ENCODE assay signal across 14 cellular contexts in the genomic region with DNA sequence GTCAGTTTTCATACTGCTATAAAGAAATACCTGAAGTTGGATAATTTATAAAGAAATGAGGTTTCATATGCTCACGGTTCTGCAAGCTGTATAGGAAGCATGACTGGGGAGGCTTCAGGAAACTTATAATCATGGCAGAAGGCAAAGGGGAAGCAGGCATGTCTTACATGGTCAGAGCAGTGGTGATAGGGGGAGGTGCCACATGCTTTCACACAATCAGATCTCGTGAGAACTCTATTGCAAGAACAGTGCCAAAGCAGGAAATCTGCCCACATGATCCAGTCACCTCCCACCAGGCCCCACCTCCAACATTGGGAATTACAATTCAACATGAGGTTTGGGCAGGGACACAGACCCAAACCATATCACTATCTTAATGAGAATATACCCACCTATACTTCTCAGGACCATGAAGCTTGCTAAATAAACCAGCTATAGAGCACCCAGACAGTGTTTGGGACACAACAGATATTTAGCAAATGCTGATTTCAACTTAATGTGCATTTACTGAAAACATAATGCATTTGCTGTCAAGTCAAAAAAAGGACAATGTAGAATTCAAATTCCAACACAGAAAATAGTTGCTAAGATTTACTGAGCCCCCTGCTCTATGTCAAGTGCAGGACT.
DNase-seq lines count a peak whose midpoint lies in the region; ATAC-seq and TF ChIP-seq lines count a peak whose summit lies in the region.
"Had no signal": no experiment of that assay in that cellular context is flagged by ENCODE, and none has a peak within 500 bp of the region (broad histone marks: within the 10 kb centered on the region; RNA-seq: fewer than 3 reads in every experiment).

No MANE protein-coding gene starts in this region.

- H3K9me3 ChIP-seq in spleen, result no peaks in the 10 kb centered on the region

- peak overlapping the region in 5 of 8 donors; percentile 22 to 61 (median 59) for H3K27ac ChIP-seq in spleen
- H3K27ac ChIP-seq: 22Rv1 had no signal

- ATAC-seq in HG03520 (IDR thresholded peaks at IDR 0.05; ENCODE audit: unreplicated experiment) (no peak), GM21528 (IDR thresholded peaks at IDR 0.05; ENCODE audit: low FRiP score, unreplicated experiment) (no peak)
- ATAC-seq: activated T-helper 17 cell treated with anti-CD3 and anti-CD28 coated beads, Interleukin-2, amount 50 U/mL, for 72 hours; esophagus mucosa; PC-3 had no signal

- H3K4me1 ChIP-seq in spleen, result peaks cover 9 to 56% (median 38%) of the 10 kb centered on the region in 6 donors

- peak; percentile 59 for DNase-seq in DMS 273 (lab: John Stamatoyannopoulos, UW; ENCODE audit: unreplicated experiment)
- no peak for DNase-seq in DMS 273 treated with DMSO at 0.1 percent for 48 hours (lab: John Stamatoyannopoulos, UW)
- peak; percentile 76 for DNase-seq in MV-4-11 (lab: John Stamatoyannopoulos, UW)
- DNase-seq in UCSD-AML1 (lab: John Stamatoyannopoulos, UW; ENCODE audit: unreplicated experiment), result peak; percentile 20
- DNase-seq in spleen, result no peak
- DNase-seq in T1000 (lab: John Stamatoyannopoulos, UW), result no peak
- DNase-seq: activated CD4-positive, alpha-beta T cell treated with anti-CD3 and anti-CD28 coated beads for 1 hour; naive B cell; PC-3 had no signal

- intact Hi-C loops in spleen (cut with DNase I; ENCODE audit: low total_unique reads), result no loop called here

- no peak for TF ChIP-seq POLR2A in spleen (IDR thresholded peaks at IDR 0.05)

- no peaks in the 10 kb centered on the region for H3K36me3 ChIP-seq in spleen

- 8 to 26% (median 20%) methylated on average over 2 of the region's 2 CpGs for WGBS in spleen, 5 donors

- no peaks in the 10 kb centered on the region for H3K27me3 ChIP-seq in spleen (replicated peaks in 1 of 7)

- no peak for TF ChIP-seq CTCF in spleen (IDR thresholded peaks at IDR 0.05 in 8 of 11, conservative IDR thresholded peaks at IDR 0.05 in 3 of 11)

- H3K4me3 ChIP-seq in spleen, result no peak overlapping the region

Comparison
In these comparisons a context has a peak if more than half of its experiments do, and no peak if none do; other contexts are left out.
1. DNase-seq: peak in DMS 273 (single experiment), MV-4-11 (single experiment) and UCSD-AML1 (single experiment); none in DMS 273 treated with DMSO at 0.1 percent for 48 hours (single experiment), spleen (single experiment) and T1000 (single experiment).